ENCODE assay signal across 19 cellular contexts in genomic region chr13:64206430-64207225, GRCh38.
"Had no signal": no experiment of that assay in that cellular context is flagged by ENCODE, and none has a peak within 500 bp of the region (broad histone marks: within the 10 kb centered on the region; RNA-seq: fewer than 3 reads in every experiment).

No MANE protein-coding gene starts in this region.

- H3K27me3 Mint-ChIP-seq: activated B cell treated with CpG ODN at 0.5 μM for 24 hours; activated CD4-positive, alpha-beta memory T cell treated with anti-CD3 and anti-CD28 coated beads for 36 hours; central memory CD8-positive, alpha-beta T cell; naive thymus-derived CD8-positive, alpha-beta T cell had no signal

- H3K4me3 ChIP-seq: esophagus muscularis mucosa, gastroesophageal sphincter, heart left ventricle, sigmoid colon had no signal

- DNase-seq: activated B cell treated with CpG ODN at 0.5 μM for 24 hours; activated CD4-positive, alpha-beta memory T cell treated with anti-CD3 and anti-CD28 coated beads for 36 hours; activated CD4-positive, alpha-beta T cell treated with anti-CD3 and anti-CD28 coated beads for 4 hours; activated naive CD4-positive, alpha-beta T cell treated with Interleukin-2 at 50 U/mL for 16 hours; anterior cingulate cortex; brain microvascular endothelial cell; effector CD4-positive, alpha-beta T cell; heart left ventricle; mesenchymal stem cell; naive thymus-derived CD8-positive, alpha-beta T cell; nucleus accumbens; posterior cingulate gyrus; sigmoid colon; stimulated activated naive CD4-positive, alpha-beta T cell; SW 1271 had no signal

- H3K27me3 ChIP-seq: brain microvascular endothelial cell, esophagus muscularis mucosa, gastroesophageal sphincter, heart left ventricle, sigmoid colon had no signal

- H3K27ac Mint-ChIP-seq: activated B cell treated with CpG ODN at 0.5 μM for 24 hours; activated CD4-positive, alpha-beta memory T cell treated with anti-CD3 and anti-CD28 coated beads for 36 hours; activated T-helper 2 cell treated with anti-CD3 and anti-CD28 coated beads, Interferon-gamma antibody, Interleukin-2, Interleukin-4, amounts not matched to agents 10 μg/mL and 5 μg/mL and 100 μg/mL, durations not matched to agents 14 hours and 24 hours and 36 hours; naive thymus-derived CD8-positive, alpha-beta T cell had no signal

- H3K4me1 Mint-ChIP-seq: activated B cell treated with CpG ODN at 0.5 μM for 24 hours; central memory CD8-positive, alpha-beta T cell; naive thymus-derived CD8-positive, alpha-beta T cell had no signal

- H3K36me3 ChIP-seq: brain microvascular endothelial cell, esophagus muscularis mucosa, gastroesophageal sphincter, heart left ventricle, sigmoid colon had no signal

- H3K9me3 ChIP-seq: esophagus muscularis mucosa, gastroesophageal sphincter had no signal

- H3K36me3 Mint-ChIP-seq: activated CD4-positive, alpha-beta memory T cell treated with anti-CD3 and anti-CD28 coated beads for 36 hours; naive thymus-derived CD8-positive, alpha-beta T cell had no signal

- ATAC-seq: gastroesophageal sphincter; heart left ventricle; naive thymus-derived CD8-positive, alpha-beta T cell had no signal

- H3K4me3 Mint-ChIP-seq: activated B cell treated with CpG ODN at 0.5 μM for 24 hours; activated CD4-positive, alpha-beta memory T cell treated with anti-CD3 and anti-CD28 coated beads for 36 hours; central memory CD8-positive, alpha-beta T cell; naive thymus-derived CD8-positive, alpha-beta T cell had no signal

- H3K27ac ChIP-seq: brain microvascular endothelial cell, esophagus muscularis mucosa, gastroesophageal sphincter, heart left ventricle, sigmoid colon had no signal

- H3K4me1 ChIP-seq: esophagus muscularis mucosa, gastroesophageal sphincter, heart left ventricle, sigmoid colon had no signal
